8 cellular contexts compared by ENCODE assay signal in genomic region chr13:46492946-46493345, GRCh38.
DNase-seq lines count a peak whose midpoint lies in the region; ATAC-seq, FAIRE-seq and TF ChIP-seq lines count a peak whose summit lies in the region.

No MANE protein-coding gene starts in this region.

- TF ChIP-seq CTCF in GM06990 (IDR thresholded peaks at IDR 0.05; ENCODE audit: insufficient read depth, low read length, poor library complexity, severe bottlenecking): peak; percentile 48

- DNase-seq in GM06990 (ENCODE audit: extremely low read depth, insufficient read length): no peak
- peak; percentile 36 for DNase-seq in NCI-H345 (lab: John Stamatoyannopoulos, UW)
- peak; percentile 55 to 66 for DNase-seq in lung microvascular endothelial cell (ENCODE audit: low read depth in 2 of 2)

- no peak for ATAC-seq in HG02588 (IDR thresholded peaks at IDR 0.05; ENCODE audit: unreplicated experiment)
- no peak for ATAC-seq in GM18861 (IDR thresholded peaks at IDR 0.05; ENCODE audit: unreplicated experiment)
- no peak for ATAC-seq in HG02623 (IDR thresholded peaks at IDR 0.05; ENCODE audit: unreplicated experiment)

- H3K36me3 ChIP-seq in GM06990 (ENCODE audit: control insufficient read depth, insufficient read depth, low read length): no peaks in the 10 kb centered on the region

- no peaks in the 10 kb centered on the region for H3K27me3 ChIP-seq in GM06990 (replicated peaks; ENCODE audit: control insufficient read depth, insufficient read depth, low read length)

- FAIRE-seq in A204.1 (lab: Jason Lieb, UNC) (peak; percentile 95), colon (lab: Jason Lieb, UNC) (peak; percentile 43)

- no peak overlapping the region for H3K4me3 ChIP-seq in GM06990 (replicated peaks; ENCODE audit: low read depth, low read length)
